In genomic region chr12:109460538-109460937, GRCh38 we compare ENCODE assay signal across 9 cellular contexts. TPM values are rescaled to one million over a fixed set of nuclear protein-coding genes. Genes with fewer than 3 reads are reported as not detected.
A peak's percentile ranks its signal among the peaks of the same experiment; 100 is the strongest.
DNase-seq lines count a peak whose midpoint lies in the region; ATAC-seq and TF ChIP-seq lines count a peak whose summit lies in the region.
"Had no signal": no experiment of that assay in that cellular context is flagged by ENCODE, and none has a peak within 500 bp of the region (broad histone marks: within the 10 kb centered on the region; RNA-seq: fewer than 3 reads in every experiment).

No MANE protein-coding gene starts in this region.

- ATAC-seq in HG03159 (IDR thresholded peaks at IDR 0.05; ENCODE audit: unreplicated experiment) = no peak

- H3K27me3 ChIP-seq in HUES6 (ENCODE audit: control insufficient read depth, insufficient read depth, low read length) (no peaks in the 10 kb centered on the region), breast epithelium (no peaks in the 10 kb centered on the region), stomach smooth muscle (ENCODE audit: control insufficient read depth in 1 of 2, insufficient read depth in 2 of 2, low read length in 2 of 2) (no peaks in the 10 kb centered on the region)

- intact Hi-C loops in breast epithelium (cut with DNase I; ENCODE audit: low total_unique reads) = no loop called here

- H3K4me3 ChIP-seq in HUES6 (ENCODE audit: low read depth, low read length) = no peak overlapping the region
- no peak overlapping the region for H3K4me3 ChIP-seq in breast epithelium
- no peak overlapping the region for H3K4me3 ChIP-seq in mesodermal cell (ENCODE audit: extremely low read depth, insufficient read depth, low read length, poor library complexity, severe bottlenecking)
- H3K4me3 ChIP-seq in stomach smooth muscle (ENCODE audit: low read length in 2 of 2) = peak overlapping the region in 1 of 2 donors; percentile 24

- DNase-seq in breast epithelium (ENCODE audit: low spot score in 2 of 2) = no peak
- no peak for DNase-seq in COLO829 (ENCODE audit: low spot score)
- DNase-seq in NCI-H2171 treated with DMSO at 0.1 percent for 48 hours (lab: John Stamatoyannopoulos, UW) = no peak
- DNase-seq in cerebellum (ENCODE audit: low spot score) = no peak
- DNase-seq: NCI-H446 had no signal

- peak overlapping the region; percentile 94; the same call in 1 of the 2 replicates for H3K27ac ChIP-seq in HUES6 (ENCODE audit: low read depth, low read length)
- peak overlapping the region; percentile 97 to 100 for H3K27ac ChIP-seq in breast epithelium
- peak overlapping the region; percentile 99 for H3K27ac ChIP-seq in mesodermal cell (ENCODE audit: low read depth, low read length, severe bottlenecking)
- peak overlapping the region; percentile 100 for H3K27ac ChIP-seq in stomach smooth muscle (ENCODE audit: low read length)

- H3K4me1 ChIP-seq in HUES6 (ENCODE audit: control insufficient read depth, insufficient read depth, low read length) = peaks cover 83% of the 10 kb centered on the region
- H3K4me1 ChIP-seq in breast epithelium = peaks cover 30 to 45% of the 10 kb centered on the region in 2 donors
- H3K4me1 ChIP-seq in mesodermal cell (ENCODE audit: control insufficient read depth, insufficient read depth, low read length, poor library complexity, severe bottlenecking) = peaks cover 76% of the 10 kb centered on the region
- peaks cover 91% of the 10 kb centered on the region for H3K4me1 ChIP-seq in stomach smooth muscle (ENCODE audit: control insufficient read depth, insufficient read depth, low read length)

- no peak for TF ChIP-seq POLR2A in breast epithelium (IDR thresholded peaks at IDR 0.05)

- H3K9me3 ChIP-seq in HUES6 (ENCODE audit: control insufficient read depth, insufficient read depth, low read depth, low read length) (no peaks in the 10 kb centered on the region), breast epithelium (no peaks in the 10 kb centered on the region), mesodermal cell (ENCODE audit: control insufficient read depth, low read length) (no peaks in the 10 kb centered on the region), stomach smooth muscle (ENCODE audit: control insufficient read depth in 2 of 2, low read length in 2 of 2) (no peaks in the 10 kb centered on the region)

- TF ChIP-seq CTCF in breast epithelium (IDR thresholded peaks at IDR 0.05) = no peak

- H3K36me3 ChIP-seq in HUES6 (ENCODE audit: control insufficient read depth, insufficient read depth, low read length) (peaks cover 40% of the 10 kb centered on the region), breast epithelium (no peaks in the 10 kb centered on the region), mesodermal cell (ENCODE audit: control insufficient read depth, insufficient read depth, low read length) (peaks cover 59% of the 10 kb centered on the region), stomach smooth muscle (ENCODE audit: control insufficient read depth in 2 of 2, insufficient read depth in 2 of 2, low read length in 2 of 2) (peaks cover 29 to 35% of the 10 kb centered on the region in 2 donors)

- 84 to 98% methylated on average over 8 to 13 of the region's 13 CpGs for WGBS in mesodermal cell (ENCODE audit: insufficient coverage in 2 of 2), 2 experiments

- H3K9ac ChIP-seq in HUES6 (ENCODE audit: low read length) (peak overlapping the region; percentile 77), stomach smooth muscle (ENCODE audit: low read length in 2 of 2) (peak overlapping the region; percentile 82 to 94)

RNA-seq across cellular contexts. Expression of gene KCTD10, which starts 16.6 kb away (rescaled TPM):
- total RNA-seq in breast epithelium (10 to 100 TPM; 65.3 to 86.2 (median 70.4) TPM), cerebellum (48.3 TPM)
- 94.1 TPM for polyA plus RNA-seq in mesodermal cell (2013, experiment 1 of 2)
- 84.8 TPM for polyA plus RNA-seq in mesodermal cell (2013, experiment 2 of 2)

RNA-seq across cellular contexts. Expression of gene UBE3B, which starts 16.9 kb away (rescaled TPM):
- total RNA-seq in breast epithelium = 10 to 100 TPM; 34.7 to 54.7 (median 47.7) TPM
- 30.0 TPM for polyA plus RNA-seq in mesodermal cell (2013, experiment 1 of 2)
- polyA plus RNA-seq in mesodermal cell (2013, experiment 2 of 2) = 24.4 TPM
- total RNA-seq in cerebellum = 36.1 TPM
